10 cellular contexts compared by ENCODE assay signal in genomic region chr5:45793638-45794532, GRCh38.
DNase-seq lines count a peak whose midpoint lies in the region; ATAC-seq, FAIRE-seq and TF ChIP-seq lines count a peak whose summit lies in the region.
"Had no signal": no experiment of that assay in that cellular context is flagged by ENCODE, and none has a peak within 500 bp of the region (broad histone marks: within the 10 kb centered on the region; RNA-seq: fewer than 3 reads in every experiment).

No MANE protein-coding gene starts in this region.

- H4K20me1 ChIP-seq in GM12878 (ENCODE audit: control insufficient read depth, insufficient read depth) = no peaks in the 10 kb centered on the region

- no peaks in the 10 kb centered on the region for H3K79me2 ChIP-seq in GM12878 (ENCODE audit: control insufficient read depth, insufficient read depth, low read length)

- H3K4me3 ChIP-seq in GM12878 = no peak overlapping the region

- no peak for TF ChIP-seq CTCF in GM12878 (IDR thresholded peaks at IDR 0.05 in 2 of 3, conservative IDR thresholded peaks at IDR 0.05 in 1 of 3; ENCODE audit: control insufficient read depth in 2 of 3, extremely low read depth in 1 of 3, insufficient read depth in 1 of 3, low read depth in 3 of 3, low read length in 3 of 3)

- SMC1A ChIA-PET in GM12878 (lab: Charles Lee; ENCODE audit: uncharacterized antibody, unreplicated experiment) = no interaction called here

- H3K4me1 ChIP-seq in GM12878 (ENCODE audit: control insufficient read depth, insufficient read depth, low read length) = no peaks in the 10 kb centered on the region

- DNase-seq in GM12878 (ENCODE audit: low read depth, low spot score) (peak; percentile 88), islet precursor cell (no peak), NCI-H1930 (lab: John Stamatoyannopoulos, UW) (no peak)
- no peak for DNase-seq in activated CD8-positive, alpha-beta memory T cell treated with anti-CD3 and anti-CD28 coated beads for 24 hours
- DNase-seq in effector CD8-positive, alpha-beta T cell (lab: John Stamatoyannopoulos, UW) = no peak
- DNase-seq: amniotic stem cell; CD4-positive, CD25-positive, alpha-beta regulatory T cell had no signal

- H3K9ac ChIP-seq in GM12878 (ENCODE audit: control insufficient read depth, insufficient read depth, low read length) = peak overlapping the region; percentile 18; the same call in 1 of the 2 replicates

- in situ Hi-C loops in GM12878 (cut with MboI) = loop anchor here (10.0 kb wide), 1 partner anchor 919 kb away; no protein-coding TSS in a partner anchor

- H3K4me2 ChIP-seq in GM12878 (ENCODE audit: control insufficient read depth, insufficient read depth) = no peak overlapping the region

- FAIRE-seq in GM12878 (lab: Jason Lieb, UNC) = no peak

- no peak for TF ChIP-seq RAD21 in GM12878 (IDR thresholded peaks at IDR 0.05; ENCODE audit: insufficient read depth, low read depth, low read length)

- RAD21 ChIA-PET in GM12878 (lab: Charles Lee; ENCODE audit: unreplicated experiment) = interaction anchor here (1.0 kb wide), 1 partner anchor 841 kb away, joined by 3 read pairs; no protein-coding TSS in a partner anchor

- no peaks in the 10 kb centered on the region; a peak in 1 of 4 replicates for H3K36me3 ChIP-seq in GM12878 (ENCODE audit: control insufficient read depth in 2 of 2, insufficient read depth in 2 of 2, low read length in 1 of 2)

- H3K9me3 ChIP-seq in GM12878 (replicated peaks; ENCODE audit: control insufficient read depth, insufficient read depth, low read length) = peaks cover 8% of the 10 kb centered on the region; the same call in 1 of the 3 replicates

- H3K27me3 ChIP-seq in GM12878 (replicated peaks in 1 of 2; ENCODE audit: control insufficient read depth in 2 of 2, insufficient read depth in 2 of 2, low read length in 1 of 2) = no peaks in the 10 kb centered on the region

- ATAC-seq in GM18870 (IDR thresholded peaks at IDR 0.05; ENCODE audit: unreplicated experiment) = peak; percentile 86
- peak; percentile 82 for ATAC-seq in GM21825 (IDR thresholded peaks at IDR 0.05; ENCODE audit: unreplicated experiment)
- ATAC-seq in HG03280 (IDR thresholded peaks at IDR 0.05; ENCODE audit: unreplicated experiment) = peak; percentile 74
- ATAC-seq in GM12878 = peak; percentile 93

- BruUV-seq in GM12878 (replicated peaks; lab: Mats Ljungman, UMichigan) = no TSS peak

- under 1% methylated on average over 9 of the region's 9 CpGs for WGBS in GM12878 (ENCODE audit: insufficient coverage, insufficient replicate concordance, low lambda C conversion rate, missing lambda C conversion rate)

- peak overlapping the region; percentile 37; the same call in 1 of the 2 replicates for H2AFZ ChIP-seq in GM12878 (ENCODE audit: control insufficient read depth, low read depth, low read length)

- peak; percentile 36 to 77; a peak in 1 of 4 replicates for TF ChIP-seq EP300 in GM12878 (IDR thresholded peaks at IDR 0.05; ENCODE audit: borderline replicate concordance in 1 of 2, control insufficient read depth in 1 of 2, low read depth in 2 of 2, low read length in 2 of 2)

- POLR2A ChIA-PET in GM12878 (lab: Charles Lee) = no interaction called here

- TF ChIP-seq POLR2A in GM12878 (IDR thresholded peaks at IDR 0.05; ENCODE audit: low read depth, low read length) = no peak

- intact Hi-C loops in GM12878 (cut with micrococcal nuclease; ENCODE audit: unreplicated experiment) = loop anchor here (10.0 kb wide), 2 partner anchors 859 to 919 kb away; no protein-coding TSS in a partner anchor

- peak overlapping the region; percentile 66 for H3K27ac ChIP-seq in GM12878 (ENCODE audit: control insufficient read depth, insufficient read depth)

- CTCF ChIA-PET in GM12878 (lab: Yijun Ruan, JAX) = no interaction called here

TF ChIP-seq in GM12878, 131 proteins besides CTCF, POLR2A, EP300 and RAD21 (continues in another document):
- TF ChIP-seq MEF2B (IDR thresholded peaks at IDR 0.05; ENCODE audit: partially characterized antibody, poor library complexity, severe bottlenecking) = peak; percentile 98
- peak; percentile 48 for TF ChIP-seq RUNX3 (IDR thresholded peaks at IDR 0.05; ENCODE audit: low read length)
- no peak for TF ChIP-seq MTA3 (IDR thresholded peaks at IDR 0.05; ENCODE audit: borderline replicate concordance, low read length)
- peak; percentile 7; the same call in 1 of the 2 replicates for TF ChIP-seq TBL1XR1 (IDR thresholded peaks at IDR 0.05; ENCODE audit: low read depth, low read length)
- TF ChIP-seq ATF2 (IDR thresholded peaks at IDR 0.05; ENCODE audit: low read length) = peak; percentile 56; the same call in 1 of the 2 replicates
- TF ChIP-seq NFIC (IDR thresholded peaks at IDR 0.05; ENCODE audit: low read depth, low read length) = peak; percentile 66; the same call in 1 of the 2 replicates
- TF ChIP-seq, protein P1, sequence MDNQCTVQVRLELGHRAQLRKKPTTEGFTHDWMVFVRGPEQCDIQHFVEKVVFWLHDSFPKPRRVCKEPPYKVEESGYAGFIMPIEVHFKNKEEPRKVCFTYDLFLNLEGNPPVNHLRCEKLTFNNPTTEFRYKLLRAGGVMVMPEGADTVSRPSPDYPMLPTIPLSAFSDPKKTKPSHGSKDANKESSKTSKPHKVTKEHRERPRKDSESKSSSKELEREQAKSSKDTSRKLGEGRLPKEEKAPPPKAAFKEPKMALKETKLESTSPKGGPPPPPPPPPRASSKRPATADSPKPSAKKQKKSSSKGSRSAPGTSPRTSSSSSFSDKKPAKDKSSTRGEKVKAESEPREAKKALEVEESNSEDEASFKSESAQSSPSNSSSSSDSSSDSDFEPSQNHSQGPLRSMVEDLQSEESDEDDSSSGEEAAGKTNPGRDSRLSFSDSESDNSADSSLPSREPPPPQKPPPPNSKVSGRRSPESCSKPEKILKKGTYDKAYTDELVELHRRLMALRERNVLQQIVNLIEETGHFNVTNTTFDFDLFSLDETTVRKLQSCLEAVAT (IDR thresholded peaks at IDR 0.05) = peak; percentile 89
- peak; percentile 89 for TF ChIP-seq NR2F1 (conservative IDR thresholded peaks at IDR 0.05)
- TF ChIP-seq STAT3 (IDR thresholded peaks at IDR 0.05; ENCODE audit: low read depth, low read length) = 0 out of 2 replicates have a peak, but pooled peaks have one; percentile 20
- TF ChIP-seq TCF12 (IDR thresholded peaks at IDR 0.05; ENCODE audit: low read depth, low read length) = 0 out of 2 replicates have a peak, but pooled peaks have one; percentile 26
- TF ChIP-seq CBFB (IDR thresholded peaks at IDR 0.05; ENCODE audit: low read depth) = 0 out of 2 replicates have a peak, but pooled peaks have one; percentile 18
- peak; percentile 47 for TF ChIP-seq PAX5 (IDR thresholded peaks at IDR 0.05; ENCODE audit: borderline replicate concordance, low read depth, low read length)
- peak in 1 of 2 experiments; percentile 18; a peak in 2 of 4 replicates for TF ChIP-seq BHLHE40 (IDR thresholded peaks at IDR 0.05; ENCODE audit: borderline replicate concordance in 1 of 2, low read depth in 2 of 2, low read length in 1 of 2)
- TF ChIP-seq IKZF2 (IDR thresholded peaks at IDR 0.05) = peak; percentile 85 to 92
- peak; percentile 65 for TF ChIP-seq ZNF384 (IDR thresholded peaks at IDR 0.05; ENCODE audit: borderline replicate concordance, low read depth, low read length)
- 0 out of 2 replicates have a peak, but pooled peaks have one; percentile 36 for TF ChIP-seq GATAD2B (conservative IDR thresholded peaks at IDR 0.05; ENCODE audit: low read depth)
- no peak for TF ChIP-seq HCFC1 (IDR thresholded peaks at IDR 0.05; ENCODE audit: low read length)
- no peak for TF ChIP-seq RAD51 (IDR thresholded peaks at IDR 0.05)
- peak; percentile 16; the same call in 1 of the 3 replicates for TF ChIP-seq POU2F2 (IDR thresholded peaks at IDR 0.05; ENCODE audit: borderline replicate concordance, low read depth, low read length)
- peak; percentile 61; the same call in 1 of the 2 replicates for TF ChIP-seq YBX1 (IDR thresholded peaks at IDR 0.05)
- no peak for TF ChIP-seq POLR2AphosphoS5 (IDR thresholded peaks at IDR 0.05; ENCODE audit: low read length)
- no peak for TF ChIP-seq ELK1 (IDR thresholded peaks at IDR 0.05; ENCODE audit: low read depth, low read length)
- peak; percentile 5; the same call in 1 of the 2 replicates for TF ChIP-seq ZNF24 (IDR thresholded peaks at IDR 0.05)
- peak; percentile 95 for TF ChIP-seq DPF2 (IDR thresholded peaks at IDR 0.05)
- peak; percentile 34; the same call in 1 of the 2 replicates for TF ChIP-seq JUNB (IDR thresholded peaks at IDR 0.05)
- peak; percentile 97 for TF ChIP-seq MTA2 (IDR thresholded peaks at IDR 0.05; ENCODE audit: low read depth)
- TF ChIP-seq, protein P2, sequence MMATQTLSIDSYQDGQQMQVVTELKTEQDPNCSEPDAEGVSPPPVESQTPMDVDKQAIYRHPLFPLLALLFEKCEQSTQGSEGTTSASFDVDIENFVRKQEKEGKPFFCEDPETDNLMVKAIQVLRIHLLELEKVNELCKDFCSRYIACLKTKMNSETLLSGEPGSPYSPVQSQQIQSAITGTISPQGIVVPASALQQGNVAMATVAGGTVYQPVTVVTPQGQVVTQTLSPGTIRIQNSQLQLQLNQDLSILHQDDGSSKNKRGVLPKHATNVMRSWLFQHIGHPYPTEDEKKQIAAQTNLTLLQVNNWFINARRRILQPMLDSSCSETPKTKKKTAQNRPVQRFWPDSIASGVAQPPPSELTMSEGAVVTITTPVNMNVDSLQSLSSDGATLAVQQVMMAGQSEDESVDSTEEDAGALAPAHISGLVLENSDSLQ (IDR thresholded peaks at IDR 0.05) = peak; percentile 81
